In genomic region chr17:64540118-64540776, GRCh38 we compare ENCODE assay signal across 2 cellular contexts.
TF ChIP-seq lines count a peak whose summit lies in the region.

No MANE protein-coding gene starts in this region.

TF ChIP-seq in HCT116, 20 proteins besides CTCF, POLR2A, EP300 and RAD21 (continued from another document):
- TF ChIP-seq ATF3 (IDR thresholded peaks at IDR 0.05) (no peak), YY1 (IDR thresholded peaks at IDR 0.05; ENCODE audit: extremely low read depth, insufficient replicate concordance, low read depth, low read length) (no peak), ZNF274 (IDR thresholded peaks at IDR 0.05; ENCODE audit: low read depth, low read length) (no peak), ELF1 (IDR thresholded peaks at IDR 0.05; ENCODE audit: borderline replicate concordance, low read depth) (no peak), SP1 (IDR thresholded peaks at IDR 0.05; ENCODE audit: low read depth) (no peak), CBX3 (IDR thresholded peaks at IDR 0.05; ENCODE audit: low read depth) (no peak), EGR1 (IDR thresholded peaks at IDR 0.05; ENCODE audit: low read depth) (no peak), FOSL1 (IDR thresholded peaks at IDR 0.05; ENCODE audit: low read depth) (no peak), ZBTB33 (IDR thresholded peaks at IDR 0.05; ENCODE audit: extremely low read depth, insufficient replicate concordance, low read length) (no peak), TCF7L2 (IDR thresholded peaks at IDR 0.05; ENCODE audit: borderline replicate concordance, extremely low read depth, insufficient read depth, insufficient read length) (no peak), SIN3A (IDR thresholded peaks at IDR 0.05; ENCODE audit: low read depth) (0 out of 2 replicates have a peak, but pooled peaks have one; percentile 5), SRF (IDR thresholded peaks at IDR 0.05; ENCODE audit: low read depth) (no peak), REST (IDR thresholded peaks at IDR 0.05; ENCODE audit: low read depth) (no peak)
TF ChIP-seq in HCT116: peak in this region for 2.

TF ChIP-seq in PFSK-1, 5 proteins besides CTCF, POLR2A, EP300 and RAD21 (continued from another document):
- TF ChIP-seq REST (IDR thresholded peaks at IDR 0.05; ENCODE audit: insufficient read depth in 1 of 2, low read depth in 2 of 2, low read length in 2 of 2) (no peak), POLR2AphosphoS5 (IDR thresholded peaks at IDR 0.05; ENCODE audit: low read depth, low read length) (peak; percentile 30; the same call in 1 of the 2 replicates), SIN3A (IDR thresholded peaks at IDR 0.05; ENCODE audit: borderline replicate concordance, insufficient read depth, low read length) (no peak)
TF ChIP-seq in PFSK-1: peak in this region for 1.
